In genomic region chr9:93465853-93466252, GRCh38 we compare ENCODE assay signal across 1 cellular context.
TF ChIP-seq lines count a peak whose summit lies in the region.

No MANE protein-coding gene starts in this region.

TF ChIP-seq in H1, 55 proteins besides CTCF, POLR2A, EP300 and RAD21 (continued from another document):
- TF ChIP-seq SAP30 (IDR thresholded peaks at IDR 0.05; ENCODE audit: insufficient read depth, insufficient replicate concordance, low read length): no peak
- no peak for TF ChIP-seq SP1 (IDR thresholded peaks at IDR 0.05; ENCODE audit: low read depth, low read length)
- TF ChIP-seq GTF2F1 (IDR thresholded peaks at IDR 0.05; ENCODE audit: borderline replicate concordance, low read depth, low read length): no peak
- no peak for TF ChIP-seq KDM4A (IDR thresholded peaks at IDR 0.05; ENCODE audit: low read depth, low read length, severe bottlenecking)
- no peak for TF ChIP-seq CTBP2 (IDR thresholded peaks at IDR 0.05; ENCODE audit: borderline replicate concordance, insufficient read depth, insufficient read length, low read length)
- TF ChIP-seq CHD2 (IDR thresholded peaks at IDR 0.05; ENCODE audit: low read length): no peak
- TF ChIP-seq JUND (IDR thresholded peaks at IDR 0.05; ENCODE audit: low read length): no peak
- no peak for TF ChIP-seq PHF8 (conservative IDR thresholded peaks at IDR 0.05; ENCODE audit: low read depth, low read length)
- TF ChIP-seq TAF7 (optimal IDR thresholded peaks at IDR 0.05; ENCODE audit: borderline replicate concordance, low read depth, low read length): no peak
- TF ChIP-seq CBX5 (IDR thresholded peaks at IDR 0.05; ENCODE audit: low read depth, low read length): no peak
